Comparison of ENCODE assay signal across 17 cellular contexts in genomic region chr1:226984521-226985238, GRCh38. TPM values are rescaled to one million over a fixed set of nuclear protein-coding genes. Genes with fewer than 3 reads are reported as not detected.
A peak's percentile ranks its signal among the peaks of the same experiment; 100 is the strongest.
DNase-seq lines count a peak whose midpoint lies in the region; ATAC-seq and TF ChIP-seq lines count a peak whose summit lies in the region.
"Had no signal": no experiment of that assay in that cellular context is flagged by ENCODE, and none has a peak within 500 bp of the region (broad histone marks: within the 10 kb centered on the region; RNA-seq: fewer than 3 reads in every experiment).

No MANE protein-coding gene starts in this region.

- DNase-seq in GM13976 (ENCODE audit: low spot score) = peak; percentile 29
- DNase-seq in left cardiac atrium = no peak
- peak; percentile 64 for DNase-seq in sigmoid colon
- no peak for DNase-seq in NCI-H146 (lab: John Stamatoyannopoulos, UW)
- no peak for DNase-seq in activated naive CD4-positive, alpha-beta T cell (lab: John Stamatoyannopoulos, UW)
- DNase-seq: activated naive CD4-positive, alpha-beta T cell treated with anti-CD3 and anti-CD28 coated beads, Interleukin-2, amount 10 ng/mL, durations not matched to agents 7 days and 5 days; Calu3; islet precursor cell; stimulated activated CD4-positive, alpha-beta T cell treated with anti-CD3 and anti-CD28 coated beads, Interleukin-4, amount 100 ng/mL, for 4 hours; stimulated activated CD8-positive, alpha-beta memory T cell treated with anti-CD3 and anti-CD28 coated beads, Interleukin-4, amount 100 ng/mL, for 48 hours; T1000 had no signal

- peaks cover 20% of the 10 kb centered on the region for H3K4me1 Mint-ChIP-seq in brain

- peak overlapping the region in 3 of 4 donors; percentile 3 to 35 (median 9) for H3K27ac ChIP-seq in sigmoid colon
- H3K27ac ChIP-seq: neutrophil, SK-N-MC had no signal

- ATAC-seq in left cardiac atrium (peak; percentile 44 to 52), GM18502 (IDR thresholded peaks at IDR 0.05; ENCODE audit: poor library complexity, unreplicated experiment) (no peak), GM21390 (IDR thresholded peaks at IDR 0.05; ENCODE audit: unreplicated experiment) (no peak)

- no peaks in the 10 kb centered on the region for H3K27me3 Mint-ChIP-seq in brain
- H3K27me3 Mint-ChIP-seq: activated naive CD4-positive, alpha-beta T cell treated with anti-CD3 and anti-CD28 coated beads, Interleukin-2, amount 10 ng/mL, durations not matched to agents 7 days and 5 days; IgD-negative memory B cell had no signal

- H3K36me3 ChIP-seq in sigmoid colon = peaks cover 28 to 85% (median 40%) of the 10 kb centered on the region in 4 donors

- no peaks in the 10 kb centered on the region for H3K9me3 ChIP-seq in sigmoid colon
- H3K9me3 ChIP-seq: neutrophil had no signal

- 79 to 87% methylated on average over 18 of the region's 18 CpGs for whole genome bisulfite sequencing in sigmoid colon, 2 donors

- no peak overlapping the region for H3K4me3 ChIP-seq in sigmoid colon
- H3K4me3 ChIP-seq: SK-N-MC had no signal

- H3K36me3 Mint-ChIP-seq in brain = peaks cover 26% of the 10 kb centered on the region

- in situ Hi-C loops in GM13976 (cut with MboI; ENCODE audit: low sequenced_read_pairs, unreplicated experiment) = no loop called here

- H3K9me3 Mint-ChIP-seq in brain = no peaks in the 10 kb centered on the region
- H3K9me3 Mint-ChIP-seq: activated naive CD4-positive, alpha-beta T cell treated with anti-CD3 and anti-CD28 coated beads, Interleukin-2, amount 10 ng/mL, durations not matched to agents 7 days and 5 days; IgD-negative memory B cell had no signal

- H3K4me1 ChIP-seq in sigmoid colon = peaks cover 0 to 28% (median 25%) of the 10 kb centered on the region in 4 donors

- H3K27me3 ChIP-seq in sigmoid colon = no peaks in the 10 kb centered on the region
- H3K27me3 ChIP-seq: neutrophil had no signal

- intact Hi-C loops in left cardiac atrium (cut with DNase I) (loop anchor here in 1 of 2 donors (5.0 kb wide), 2 partner anchors 42 to 67 kb away; partner anchors contain the start of gene COQ8A), sigmoid colon (cut with DNase I) (loop anchor here (5.0 kb wide), 1 partner anchor 42 kb away; the partner anchor contains the start of gene COQ8A)

- H3K4me3 Mint-ChIP-seq in brain = no peak overlapping the region
- H3K4me3 Mint-ChIP-seq: activated naive CD4-positive, alpha-beta T cell treated with anti-CD3 and anti-CD28 coated beads, Interleukin-2, amount 10 ng/mL, durations not matched to agents 7 days and 5 days; IgD-negative memory B cell had no signal

- H3K27ac Mint-ChIP-seq in brain = peak overlapping the region in 3 of 5 experiments; percentile 21 to 84 (median 57)

- no peak for TF ChIP-seq POLR2A in sigmoid colon (IDR thresholded peaks at IDR 0.05)

- no peak for TF ChIP-seq EP300 in sigmoid colon (IDR thresholded peaks at IDR 0.05)

- no peak for TF ChIP-seq CTCF in GM13976 (IDR thresholded peaks at IDR 0.05; ENCODE audit: borderline replicate concordance, control extremely low read depth, extremely low read depth, insufficient read depth, missing control alignments)
- TF ChIP-seq CTCF in brain (conservative IDR thresholded peaks at IDR 0.05) = no peak
- TF ChIP-seq CTCF in sigmoid colon (IDR thresholded peaks at IDR 0.05) = no peak

RNA-seq across cellular contexts. Expression of gene COQ8A, which starts 44.6 kb away (rescaled TPM):
- 99.6 TPM for polyA plus RNA-seq in brain (ENCODE audit: insufficient read depth, low read depth, low replicate concordance)
- total RNA-seq in left cardiac atrium = 100 to 1,000 TPM; 107 to 179 TPM
- 100 to 1,000 TPM in 2 of 4 donors, 10 to 100 TPM in 2; 57.8 to 129 (median 91.6) TPM for total RNA-seq in sigmoid colon
- 10 to 100 TPM; 20.3 to 60.2 (median 20.4) TPM for polyA plus RNA-seq in sigmoid colon

Comparison
In these comparisons a context has a peak if more than half of its experiments do, and no peak if none do; other contexts are left out.
1. DNase-seq: peak in GM13976 (single experiment) and sigmoid colon (single experiment); none in left cardiac atrium (single experiment), NCI-H146 (single experiment) and activated naive CD4-positive, alpha-beta T cell (0 of 4).
2. ATAC-seq: peak in left cardiac atrium (2 of 2); none in GM18502 (single experiment) and GM21390 (single experiment).